ENCODE assay signal across 1 cellular context in the genomic region with DNA sequence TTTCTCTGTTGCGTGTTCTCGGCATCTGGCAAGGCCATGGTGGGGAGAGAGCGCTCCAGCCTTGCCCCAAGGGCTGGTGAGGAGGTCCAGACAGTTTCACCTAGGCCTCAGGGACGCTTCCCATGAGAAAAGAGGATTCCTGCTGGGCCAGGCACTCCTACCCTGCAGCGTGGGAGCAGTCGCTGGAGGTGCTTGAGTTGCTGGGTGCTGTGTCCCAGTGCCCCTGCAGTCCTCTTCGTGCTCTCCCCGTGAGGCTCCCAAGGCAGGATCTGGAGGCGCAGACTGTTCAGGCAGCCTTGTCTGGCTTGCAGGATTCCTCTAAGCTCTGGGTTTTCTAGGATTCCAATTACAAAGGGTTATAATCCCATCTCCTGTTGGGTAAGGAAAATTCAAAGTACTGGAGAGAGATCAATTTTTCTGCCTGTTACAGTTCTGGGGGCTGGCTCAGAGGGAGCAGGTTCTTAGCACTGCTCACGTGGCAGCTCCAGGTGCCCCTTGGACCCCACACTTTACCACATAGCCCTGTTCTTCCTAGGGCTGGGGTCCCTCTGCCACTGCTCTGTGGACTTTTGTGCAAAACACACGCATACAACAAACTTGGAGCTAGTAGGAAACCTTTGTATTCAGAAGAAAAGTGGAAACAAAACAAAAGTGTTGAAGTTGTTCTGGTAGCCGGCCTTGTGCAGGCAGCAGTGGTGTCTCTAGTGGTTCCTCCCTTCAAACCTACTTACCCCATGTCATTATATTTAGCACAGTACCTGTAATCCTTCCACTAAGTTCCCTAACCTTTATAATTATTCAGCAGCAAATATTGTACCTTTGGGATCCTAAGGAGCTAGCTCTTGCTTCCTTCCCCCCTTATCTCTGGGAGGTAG.
TF ChIP-seq lines count a peak whose summit lies in the region.

No MANE protein-coding gene starts in this region.

TF ChIP-seq in GM23338, 12 proteins besides CTCF, POLR2A, EP300 and RAD21 (continued from another document):
- TF ChIP-seq, protein P1, sequence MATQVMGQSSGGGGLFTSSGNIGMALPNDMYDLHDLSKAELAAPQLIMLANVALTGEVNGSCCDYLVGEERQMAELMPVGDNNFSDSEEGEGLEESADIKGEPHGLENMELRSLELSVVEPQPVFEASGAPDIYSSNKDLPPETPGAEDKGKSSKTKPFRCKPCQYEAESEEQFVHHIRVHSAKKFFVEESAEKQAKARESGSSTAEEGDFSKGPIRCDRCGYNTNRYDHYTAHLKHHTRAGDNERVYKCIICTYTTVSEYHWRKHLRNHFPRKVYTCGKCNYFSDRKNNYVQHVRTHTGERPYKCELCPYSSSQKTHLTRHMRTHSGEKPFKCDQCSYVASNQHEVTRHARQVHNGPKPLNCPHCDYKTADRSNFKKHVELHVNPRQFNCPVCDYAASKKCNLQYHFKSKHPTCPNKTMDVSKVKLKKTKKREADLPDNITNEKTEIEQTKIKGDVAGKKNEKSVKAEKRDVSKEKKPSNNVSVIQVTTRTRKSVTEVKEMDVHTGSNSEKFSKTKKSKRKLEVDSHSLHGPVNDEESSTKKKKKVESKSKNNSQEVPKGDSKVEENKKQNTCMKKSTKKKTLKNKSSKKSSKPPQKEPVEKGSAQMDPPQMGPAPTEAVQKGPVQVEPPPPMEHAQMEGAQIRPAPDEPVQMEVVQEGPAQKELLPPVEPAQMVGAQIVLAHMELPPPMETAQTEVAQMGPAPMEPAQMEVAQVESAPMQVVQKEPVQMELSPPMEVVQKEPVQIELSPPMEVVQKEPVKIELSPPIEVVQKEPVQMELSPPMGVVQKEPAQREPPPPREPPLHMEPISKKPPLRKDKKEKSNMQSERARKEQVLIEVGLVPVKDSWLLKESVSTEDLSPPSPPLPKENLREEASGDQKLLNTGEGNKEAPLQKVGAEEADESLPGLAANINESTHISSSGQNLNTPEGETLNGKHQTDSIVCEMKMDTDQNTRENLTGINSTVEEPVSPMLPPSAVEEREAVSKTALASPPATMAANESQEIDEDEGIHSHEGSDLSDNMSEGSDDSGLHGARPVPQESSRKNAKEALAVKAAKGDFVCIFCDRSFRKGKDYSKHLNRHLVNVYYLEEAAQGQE (IDR thresholded peaks at IDR 0.05; ENCODE audit: unreplicated experiment) = no peak
